ENCODE assay signal across 8 cellular contexts in the genomic region with DNA sequence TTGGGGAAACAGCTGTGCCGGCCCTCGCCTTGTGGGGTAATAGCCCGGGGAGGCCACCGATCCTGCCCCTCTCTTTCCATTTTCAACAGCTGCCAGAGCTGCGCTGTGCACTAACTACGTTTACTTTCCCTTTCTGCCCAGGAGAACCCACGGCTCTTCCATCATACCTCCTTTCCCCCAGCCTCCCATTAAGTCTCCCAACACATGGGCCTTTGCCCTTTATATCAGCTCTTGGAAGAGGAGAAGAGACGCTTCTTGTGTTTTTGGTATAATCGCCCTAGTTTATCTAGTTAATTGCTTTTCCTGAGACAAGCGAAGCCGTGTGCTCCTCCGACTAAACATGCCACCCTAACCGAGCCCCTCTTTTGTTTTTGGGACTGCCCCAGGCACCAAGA. TPM values are rescaled to one million over a fixed set of nuclear protein-coding genes. Genes with fewer than 3 reads are reported as not detected.
DNase-seq lines count a peak whose midpoint lies in the region; ATAC-seq, FAIRE-seq and TF ChIP-seq lines count a peak whose summit lies in the region.

No MANE protein-coding gene starts in this region.

- peaks cover 13% of the 10 kb centered on the region for H3K27me3 Mint-ChIP-seq in activated naive CD4-positive, alpha-beta T cell treated with anti-CD3 and anti-CD28 coated beads, Interleukin-2, amount 10 ng/mL, durations not matched to agents 7 days and 5 days

- no peaks in the 10 kb centered on the region for H3K36me3 ChIP-seq in bronchial epithelial cell (ENCODE audit: control insufficient read depth, insufficient read depth, low read length)

- peaks cover 45% of the 10 kb centered on the region for H3K4me1 ChIP-seq in mononuclear cell (ENCODE audit: insufficient read depth, low read length)

- H3K9me3 ChIP-seq in mononuclear cell (ENCODE audit: low read depth, low read length) = no peaks in the 10 kb centered on the region

- no peak for ATAC-seq in HG03565 (IDR thresholded peaks at IDR 0.05; ENCODE audit: unreplicated experiment)
- no peak for ATAC-seq in GM18505 (IDR thresholded peaks at IDR 0.05; ENCODE audit: unreplicated experiment)

- H3K4me3 Mint-ChIP-seq in activated naive CD4-positive, alpha-beta T cell treated with anti-CD3 and anti-CD28 coated beads, Interleukin-2, amount 10 ng/mL, durations not matched to agents 7 days and 5 days = peak overlapping the region; percentile 94

- CTCF ChIA-PET in activated naive CD4-positive, alpha-beta T cell treated with anti-CD3 and anti-CD28 coated beads, Interleukin-2, amount 10 ng/mL, durations not matched to agents 7 days and 5 days (lab: Charles Lee) = interaction anchor here (0.6 to 6.3 kb wide), 5 partner anchors 10 to 571 kb away, joined by 3 to 26 read pairs (median 5); no protein-coding TSS in a partner anchor

- H3K27me3 ChIP-seq in bronchial epithelial cell (ENCODE audit: control insufficient read depth, insufficient read depth, low read length) = no peaks in the 10 kb centered on the region
- no peaks in the 10 kb centered on the region for H3K27me3 ChIP-seq in mononuclear cell (ENCODE audit: insufficient read depth, low read length)

- H3K4me3 ChIP-seq in bronchial epithelial cell (ENCODE audit: low read depth, low read length) = peak overlapping the region; percentile 84
- peak overlapping the region; percentile 98 for H3K4me3 ChIP-seq in mononuclear cell (ENCODE audit: low read length)

- FAIRE-seq in bronchial epithelial cell (lab: Jason Lieb, UNC) = no peak

- H3K4me1 Mint-ChIP-seq in activated naive CD4-positive, alpha-beta T cell treated with anti-CD3 and anti-CD28 coated beads, Interleukin-2, amount 10 ng/mL, durations not matched to agents 7 days and 5 days = peaks cover 41% of the 10 kb centered on the region

- peak overlapping the region; percentile 95 for H3K27ac Mint-ChIP-seq in activated naive CD4-positive, alpha-beta T cell treated with anti-CD3 and anti-CD28 coated beads, Interleukin-2, amount 10 ng/mL, durations not matched to agents 7 days and 5 days

- TF ChIP-seq CTCF in bronchial epithelial cell (IDR thresholded peaks at IDR 0.05; ENCODE audit: insufficient read depth, low read length, severe bottlenecking) (no peak), GM13976 (IDR thresholded peaks at IDR 0.05; ENCODE audit: borderline replicate concordance, control extremely low read depth, extremely low read depth, insufficient read depth, missing control alignments) (no peak)

- H3K36me3 Mint-ChIP-seq in activated naive CD4-positive, alpha-beta T cell treated with anti-CD3 and anti-CD28 coated beads, Interleukin-2, amount 10 ng/mL, durations not matched to agents 7 days and 5 days = peaks cover 25% of the 10 kb centered on the region

- no peak for DNase-seq in activated naive CD4-positive, alpha-beta T cell treated with anti-CD3 and anti-CD28 coated beads, Interleukin-2, amount 10 ng/mL, durations not matched to agents 7 days and 5 days
- no peak for DNase-seq in activated naive CD4-positive, alpha-beta T cell treated with anti-CD3 and anti-CD28 coated beads, Interleukin-2, amount 50 U/mL, for 16 hours
- DNase-seq in NAMALWA (ENCODE audit: low spot score) (peak; percentile 64), bronchial epithelial cell (ENCODE audit: low read depth) (peak; percentile 31), GM13976 (ENCODE audit: low spot score) (no peak)

- TF ChIP-seq POLR2A in GM18505 (IDR thresholded peaks at IDR 0.05; ENCODE audit: borderline replicate concordance, extremely low read depth, insufficient read depth, insufficient read length) = no peak

- no peaks in the 10 kb centered on the region for H3K9me3 Mint-ChIP-seq in activated naive CD4-positive, alpha-beta T cell treated with anti-CD3 and anti-CD28 coated beads, Interleukin-2, amount 10 ng/mL, durations not matched to agents 7 days and 5 days

- in situ Hi-C loops in GM13976 (cut with MboI; ENCODE audit: low sequenced_read_pairs, unreplicated experiment) = no loop called here

RNA-seq across cellular contexts. Expression of a gene that starts 0.7 kb away (rescaled TPM):
- total RNA-seq in bronchial epithelial cell = 16.6 and 21.9 TPM in 2 replicates
- total RNA-seq in mononuclear cell = 25.2 TPM

Comparison
In these comparisons a context has a peak if more than half of its experiments do, and no peak if none do; other contexts are left out.
1. DNase-seq: peak in NAMALWA (single experiment) and bronchial epithelial cell (single experiment); none in activated naive CD4-positive, alpha-beta T cell treated with anti-CD3 and anti-CD28 coated beads, Interleukin-2, amount 10 ng/mL, durations not matched to agents 7 days and 5 days (single experiment), activated naive CD4-positive, alpha-beta T cell treated with anti-CD3 and anti-CD28 coated beads, Interleukin-2, amount 50 U/mL, for 16 hours (single experiment) and GM13976 (single experiment).